In the genomic region with DNA sequence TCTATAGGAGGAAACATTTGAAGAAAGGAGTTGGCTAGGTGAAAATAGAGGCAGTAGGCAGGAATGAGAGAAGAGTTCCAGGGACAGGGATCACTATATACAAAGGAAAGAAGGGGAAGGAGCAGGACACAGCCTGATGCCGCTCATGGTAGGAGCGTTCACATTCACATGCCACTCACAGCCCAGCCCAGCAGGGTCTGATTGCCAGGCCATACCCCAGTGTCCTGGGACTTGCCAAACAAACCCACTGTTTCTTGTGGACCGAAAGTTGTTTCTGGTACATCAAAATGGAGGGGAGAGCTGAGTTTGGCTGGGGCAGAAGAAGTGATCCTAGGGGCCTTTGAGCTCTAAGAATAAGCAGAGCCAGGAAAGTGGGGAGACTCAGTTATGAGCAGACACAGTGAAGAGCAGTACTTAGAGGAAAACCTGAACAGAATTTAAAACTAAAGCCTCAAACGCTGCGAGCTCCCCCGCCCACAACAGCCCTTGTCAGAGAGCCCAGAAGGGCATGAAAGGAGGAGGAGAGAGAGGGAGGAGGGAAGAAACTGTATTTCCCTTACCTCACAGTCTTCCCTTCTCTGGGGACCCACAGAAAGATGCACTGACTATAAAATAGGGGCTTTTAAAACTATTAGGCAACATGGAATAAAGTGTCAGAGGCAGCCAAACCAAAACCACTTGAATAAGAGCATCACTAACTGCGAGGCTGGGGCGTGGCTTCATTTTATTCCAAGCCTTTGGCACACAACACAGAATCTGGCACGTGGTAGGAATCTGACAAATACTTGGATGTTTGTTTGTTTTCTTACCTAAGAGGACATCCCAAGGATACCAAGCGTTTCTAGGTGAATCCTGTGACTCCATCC, we compare ENCODE assay signal across 8 cellular contexts.
DNase-seq lines count a peak whose midpoint lies in the region; ATAC-seq and TF ChIP-seq lines count a peak whose summit lies in the region.

No MANE protein-coding gene starts in this region.

- no peak overlapping the region for H3K9ac ChIP-seq in mucosa of rectum (ENCODE audit: low read depth in 1 of 2, low read length in 2 of 2)

- no peak overlapping the region for H3K4me3 ChIP-seq in mucosa of rectum (ENCODE audit: low read length in 2 of 2)

- no peak for TF ChIP-seq CTCF in AG09319 (IDR thresholded peaks at IDR 0.05; ENCODE audit: low read depth, low read length)

- peaks cover 0 to 3% of the 10 kb centered on the region in 2 donors for H3K27me3 ChIP-seq in mucosa of rectum (ENCODE audit: control insufficient read depth in 2 of 2, insufficient read depth in 2 of 2, low read length in 2 of 2)

- no peak for ATAC-seq in GM18517 (IDR thresholded peaks at IDR 0.05; ENCODE audit: unreplicated experiment)

- no peaks in the 10 kb centered on the region for H3K36me3 ChIP-seq in mucosa of rectum (ENCODE audit: control insufficient read depth in 2 of 2, insufficient read depth in 2 of 2, low read length in 2 of 2)

- DNase-seq in AG09319 (ENCODE audit: extremely low read depth, low read depth) = peak; percentile 82
- DNase-seq in NCI-H2196 treated with DMSO at 0.1 percent for 48 hours (lab: John Stamatoyannopoulos, UW; ENCODE audit: unreplicated experiment) = peak; percentile 52
- no peak for DNase-seq in NCI-H526 treated with DMSO at 0.1 percent for 48 hours (lab: John Stamatoyannopoulos, UW)
- DNase-seq in SIG-M5 treated with dmso at 0.1 percent for 504 hours (lab: John Stamatoyannopoulos, UW; ENCODE audit: unreplicated experiment) = no peak
- DNase-seq in hepatic stellate cell (ENCODE audit: low spot score) = no peak

- H3K4me1 ChIP-seq in mucosa of rectum (ENCODE audit: control insufficient read depth in 2 of 2, insufficient read depth in 2 of 2, low read length in 2 of 2) = no peaks in the 10 kb centered on the region

- peak overlapping the region; percentile 97 for H3K27ac ChIP-seq in cingulate gyrus (ENCODE audit: low read depth, low read length)
- peak overlapping the region; percentile 12 to 34 for H3K27ac ChIP-seq in mucosa of rectum (ENCODE audit: low read depth in 2 of 2, low read length in 2 of 2)

- no peaks in the 10 kb centered on the region for H3K9me3 ChIP-seq in mucosa of rectum (ENCODE audit: control insufficient read depth in 2 of 2, low read length in 2 of 2)

Comparison
In these comparisons a context has a peak if more than half of its experiments do, and no peak if none do; other contexts are left out.
1. DNase-seq: peak in AG09319 (single experiment) and NCI-H2196 treated with DMSO at 0.1 percent for 48 hours (single experiment); none in NCI-H526 treated with DMSO at 0.1 percent for 48 hours (single experiment), SIG-M5 treated with dmso at 0.1 percent for 504 hours (single experiment) and hepatic stellate cell (single experiment).